In genomic region chr11:116109228-116109627, GRCh38 we compare ENCODE assay signal across 1 cellular context.
TF ChIP-seq lines count a peak whose summit lies in the region.

No MANE protein-coding gene starts in this region.

TF ChIP-seq in SK-N-SH treated with all-trans-retinoic acid at 6 μM for 48 hours, 23 proteins besides CTCF, POLR2A, EP300 and RAD21 (continued from another document):
- TF ChIP-seq TSHZ2 (CRISPR knock-in tag; IDR thresholded peaks at IDR 0.05) (no peak), ZFP30 (CRISPR knock-in tag; IDR thresholded peaks at IDR 0.05) (no peak), CREB5 (CRISPR knock-in tag; IDR thresholded peaks at IDR 0.05; ENCODE audit: low read depth) (no peak), PPARA (CRISPR knock-in tag; IDR thresholded peaks at IDR 0.05; ENCODE audit: borderline replicate concordance) (no peak), ARNTL (CRISPR knock-in tag; IDR thresholded peaks at IDR 0.05; ENCODE audit: borderline replicate concordance, low read depth) (no peak), OSR1 (CRISPR knock-in tag; IDR thresholded peaks at IDR 0.05) (no peak), BACH2 (CRISPR knock-in tag; IDR thresholded peaks at IDR 0.05; ENCODE audit: borderline replicate concordance) (no peak), SNAI2 (CRISPR knock-in tag; IDR thresholded peaks at IDR 0.05) (no peak)
TF ChIP-seq in SK-N-SH treated with all-trans-retinoic acid at 6 μM for 48 hours: peak in this region for 0.
